In the genomic region with DNA sequence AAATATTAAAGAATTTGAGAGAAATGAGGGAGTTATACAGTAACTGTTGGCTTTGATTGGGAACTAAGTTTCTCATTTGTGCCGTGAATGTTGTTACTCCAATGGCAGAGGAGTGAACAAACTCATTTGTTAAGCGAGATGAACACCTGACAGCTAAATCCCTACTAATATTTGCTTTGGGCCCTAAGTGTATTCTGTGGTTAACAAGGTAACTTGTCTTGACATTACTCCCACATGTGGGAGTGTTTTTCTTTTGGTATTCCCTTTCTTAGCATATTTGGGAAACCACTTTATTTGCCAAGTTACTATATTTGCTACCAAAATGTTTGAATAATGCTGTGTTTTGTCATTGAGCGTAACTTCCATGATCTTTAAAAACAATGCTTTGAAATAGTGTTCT, we compare ENCODE assay signal across 1 cellular context.
TF ChIP-seq lines count a peak whose summit lies in the region.

No MANE protein-coding gene starts in this region.

TF ChIP-seq in HEK293, 187 proteins besides CTCF, POLR2A, EP300 and RAD21 (continued from another document and continues in another):
- TF ChIP-seq, protein P1, sequence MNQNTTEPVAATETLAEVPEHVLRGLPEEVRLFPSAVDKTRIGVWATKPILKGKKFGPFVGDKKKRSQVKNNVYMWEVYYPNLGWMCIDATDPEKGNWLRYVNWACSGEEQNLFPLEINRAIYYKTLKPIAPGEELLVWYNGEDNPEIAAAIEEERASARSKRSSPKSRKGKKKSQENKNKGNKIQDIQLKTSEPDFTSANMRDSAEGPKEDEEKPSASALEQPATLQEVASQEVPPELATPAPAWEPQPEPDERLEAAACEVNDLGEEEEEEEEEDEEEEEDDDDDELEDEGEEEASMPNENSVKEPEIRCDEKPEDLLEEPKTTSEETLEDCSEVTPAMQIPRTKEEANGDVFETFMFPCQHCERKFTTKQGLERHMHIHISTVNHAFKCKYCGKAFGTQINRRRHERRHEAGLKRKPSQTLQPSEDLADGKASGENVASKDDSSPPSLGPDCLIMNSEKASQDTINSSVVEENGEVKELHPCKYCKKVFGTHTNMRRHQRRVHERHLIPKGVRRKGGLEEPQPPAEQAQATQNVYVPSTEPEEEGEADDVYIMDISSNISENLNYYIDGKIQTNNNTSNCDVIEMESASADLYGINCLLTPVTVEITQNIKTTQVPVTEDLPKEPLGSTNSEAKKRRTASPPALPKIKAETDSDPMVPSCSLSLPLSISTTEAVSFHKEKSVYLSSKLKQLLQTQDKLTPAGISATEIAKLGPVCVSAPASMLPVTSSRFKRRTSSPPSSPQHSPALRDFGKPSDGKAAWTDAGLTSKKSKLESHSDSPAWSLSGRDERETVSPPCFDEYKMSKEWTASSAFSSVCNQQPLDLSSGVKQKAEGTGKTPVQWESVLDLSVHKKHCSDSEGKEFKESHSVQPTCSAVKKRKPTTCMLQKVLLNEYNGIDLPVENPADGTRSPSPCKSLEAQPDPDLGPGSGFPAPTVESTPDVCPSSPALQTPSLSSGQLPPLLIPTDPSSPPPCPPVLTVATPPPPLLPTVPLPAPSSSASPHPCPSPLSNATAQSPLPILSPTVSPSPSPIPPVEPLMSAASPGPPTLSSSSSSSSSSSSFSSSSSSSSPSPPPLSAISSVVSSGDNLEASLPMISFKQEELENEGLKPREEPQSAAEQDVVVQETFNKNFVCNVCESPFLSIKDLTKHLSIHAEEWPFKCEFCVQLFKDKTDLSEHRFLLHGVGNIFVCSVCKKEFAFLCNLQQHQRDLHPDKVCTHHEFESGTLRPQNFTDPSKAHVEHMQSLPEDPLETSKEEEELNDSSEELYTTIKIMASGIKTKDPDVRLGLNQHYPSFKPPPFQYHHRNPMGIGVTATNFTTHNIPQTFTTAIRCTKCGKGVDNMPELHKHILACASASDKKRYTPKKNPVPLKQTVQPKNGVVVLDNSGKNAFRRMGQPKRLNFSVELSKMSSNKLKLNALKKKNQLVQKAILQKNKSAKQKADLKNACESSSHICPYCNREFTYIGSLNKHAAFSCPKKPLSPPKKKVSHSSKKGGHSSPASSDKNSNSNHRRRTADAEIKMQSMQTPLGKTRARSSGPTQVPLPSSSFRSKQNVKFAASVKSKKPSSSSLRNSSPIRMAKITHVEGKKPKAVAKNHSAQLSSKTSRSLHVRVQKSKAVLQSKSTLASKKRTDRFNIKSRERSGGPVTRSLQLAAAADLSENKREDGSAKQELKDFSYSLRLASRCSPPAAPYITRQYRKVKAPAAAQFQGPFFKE (tag by site-specific recombination; IDR thresholded peaks at IDR 0.05; ENCODE audit: borderline replicate concordance) = no peak
- no peak for TF ChIP-seq ZNF248 (tag by site-specific recombination; IDR thresholded peaks at IDR 0.05)
- TF ChIP-seq, protein P2, sequence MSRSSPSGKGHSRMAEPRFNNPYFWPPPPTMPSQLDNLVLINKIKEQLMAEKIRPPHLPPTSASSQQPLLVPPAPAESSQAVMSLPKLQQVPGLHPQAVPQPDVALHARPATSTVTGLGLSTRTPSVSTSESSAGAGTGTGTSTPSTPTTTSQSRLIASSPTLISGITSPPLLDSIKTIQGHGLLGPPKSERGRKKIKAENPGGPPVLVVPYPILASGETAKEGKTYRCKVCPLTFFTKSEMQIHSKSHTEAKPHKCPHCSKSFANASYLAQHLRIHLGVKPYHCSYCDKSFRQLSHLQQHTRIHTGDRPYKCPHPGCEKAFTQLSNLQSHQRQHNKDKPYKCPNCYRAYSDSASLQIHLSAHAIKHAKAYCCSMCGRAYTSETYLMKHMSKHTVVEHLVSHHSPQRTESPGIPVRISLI (tag by site-specific recombination; IDR thresholded peaks at IDR 0.05) = no peak
- TF ChIP-seq ZBTB48 (tag by site-specific recombination; IDR thresholded peaks at IDR 0.05) = no peak
- no peak for TF ChIP-seq ZNF169 (tag by site-specific recombination; IDR thresholded peaks at IDR 0.05)
- peak; percentile 76; the same call in 1 of the 2 replicates for TF ChIP-seq OSR2 (tag by site-specific recombination; IDR thresholded peaks at IDR 0.05)
- TF ChIP-seq, protein P3, sequence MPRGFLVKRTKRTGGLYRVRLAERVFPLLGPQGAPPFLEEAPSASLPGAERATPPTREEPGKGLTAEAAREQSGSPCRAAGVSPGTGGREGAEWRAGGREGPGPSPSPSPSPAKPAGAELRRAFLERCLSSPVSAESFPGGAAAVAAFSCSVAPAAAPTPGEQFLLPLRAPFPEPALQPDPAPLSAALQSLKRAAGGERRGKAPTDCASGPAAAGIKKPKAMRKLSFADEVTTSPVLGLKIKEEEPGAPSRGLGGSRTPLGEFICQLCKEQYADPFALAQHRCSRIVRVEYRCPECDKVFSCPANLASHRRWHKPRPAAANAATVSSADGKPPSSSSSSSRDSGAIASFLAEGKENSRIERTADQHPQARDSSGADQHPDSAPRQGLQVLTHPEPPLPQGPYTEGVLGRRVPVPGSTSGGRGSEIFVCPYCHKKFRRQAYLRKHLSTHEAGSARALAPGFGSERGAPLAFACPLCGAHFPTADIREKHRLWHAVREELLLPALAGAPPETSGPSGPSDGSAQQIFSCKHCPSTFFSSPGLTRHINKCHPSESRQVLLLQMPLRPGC (tag by site-specific recombination; IDR thresholded peaks at IDR 0.05) = no peak
- no peak for TF ChIP-seq ZNF239 (tag by site-specific recombination; IDR thresholded peaks at IDR 0.05)
- no peak for TF ChIP-seq ZNF670 (tag by site-specific recombination; IDR thresholded peaks at IDR 0.05; ENCODE audit: low read depth)
- no peak for TF ChIP-seq ZNF354C (tag by site-specific recombination; IDR thresholded peaks at IDR 0.05; ENCODE audit: borderline replicate concordance, low read depth)
- TF ChIP-seq WT1 (tag by site-specific recombination; IDR thresholded peaks at IDR 0.05) = peak; percentile 97
- no peak for TF ChIP-seq IKZF3 (tag by site-specific recombination; IDR thresholded peaks at IDR 0.05)
- TF ChIP-seq, protein P4, sequence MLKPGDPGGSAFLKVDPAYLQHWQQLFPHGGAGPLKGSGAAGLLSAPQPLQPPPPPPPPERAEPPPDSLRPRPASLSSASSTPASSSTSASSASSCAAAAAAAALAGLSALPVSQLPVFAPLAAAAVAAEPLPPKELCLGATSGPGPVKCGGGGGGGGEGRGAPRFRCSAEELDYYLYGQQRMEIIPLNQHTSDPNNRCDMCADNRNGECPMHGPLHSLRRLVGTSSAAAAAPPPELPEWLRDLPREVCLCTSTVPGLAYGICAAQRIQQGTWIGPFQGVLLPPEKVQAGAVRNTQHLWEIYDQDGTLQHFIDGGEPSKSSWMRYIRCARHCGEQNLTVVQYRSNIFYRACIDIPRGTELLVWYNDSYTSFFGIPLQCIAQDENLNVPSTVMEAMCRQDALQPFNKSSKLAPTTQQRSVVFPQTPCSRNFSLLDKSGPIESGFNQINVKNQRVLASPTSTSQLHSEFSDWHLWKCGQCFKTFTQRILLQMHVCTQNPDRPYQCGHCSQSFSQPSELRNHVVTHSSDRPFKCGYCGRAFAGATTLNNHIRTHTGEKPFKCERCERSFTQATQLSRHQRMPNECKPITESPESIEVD (tag by site-specific recombination; IDR thresholded peaks at IDR 0.05) = peak; percentile 45; the same call in 1 of the 2 replicates
- TF ChIP-seq ZNF555 (tag by site-specific recombination; conservative IDR thresholded peaks at IDR 0.05) = no peak
- peak; percentile 74 for TF ChIP-seq FEZF1 (tag by site-specific recombination; IDR thresholded peaks at IDR 0.05)
- TF ChIP-seq ZNF558 (tag by site-specific recombination; IDR thresholded peaks at IDR 0.05) = no peak
- no peak for TF ChIP-seq ZNF658 (tag by site-specific recombination; IDR thresholded peaks at IDR 0.05)
- TF ChIP-seq ZBTB11 (tag by site-specific recombination; conservative IDR thresholded peaks at IDR 0.05; ENCODE audit: low read depth) = no peak
- TF ChIP-seq, protein P5, sequence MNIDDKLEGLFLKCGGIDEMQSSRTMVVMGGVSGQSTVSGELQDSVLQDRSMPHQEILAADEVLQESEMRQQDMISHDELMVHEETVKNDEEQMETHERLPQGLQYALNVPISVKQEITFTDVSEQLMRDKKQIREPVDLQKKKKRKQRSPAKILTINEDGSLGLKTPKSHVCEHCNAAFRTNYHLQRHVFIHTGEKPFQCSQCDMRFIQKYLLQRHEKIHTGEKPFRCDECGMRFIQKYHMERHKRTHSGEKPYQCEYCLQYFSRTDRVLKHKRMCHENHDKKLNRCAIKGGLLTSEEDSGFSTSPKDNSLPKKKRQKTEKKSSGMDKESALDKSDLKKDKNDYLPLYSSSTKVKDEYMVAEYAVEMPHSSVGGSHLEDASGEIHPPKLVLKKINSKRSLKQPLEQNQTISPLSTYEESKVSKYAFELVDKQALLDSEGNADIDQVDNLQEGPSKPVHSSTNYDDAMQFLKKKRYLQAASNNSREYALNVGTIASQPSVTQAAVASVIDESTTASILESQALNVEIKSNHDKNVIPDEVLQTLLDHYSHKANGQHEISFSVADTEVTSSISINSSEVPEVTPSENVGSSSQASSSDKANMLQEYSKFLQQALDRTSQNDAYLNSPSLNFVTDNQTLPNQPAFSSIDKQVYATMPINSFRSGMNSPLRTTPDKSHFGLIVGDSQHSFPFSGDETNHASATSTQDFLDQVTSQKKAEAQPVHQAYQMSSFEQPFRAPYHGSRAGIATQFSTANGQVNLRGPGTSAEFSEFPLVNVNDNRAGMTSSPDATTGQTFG (tag by site-specific recombination; IDR thresholded peaks at IDR 0.05; ENCODE audit: borderline replicate concordance) = no peak
- TF ChIP-seq, protein P6, sequence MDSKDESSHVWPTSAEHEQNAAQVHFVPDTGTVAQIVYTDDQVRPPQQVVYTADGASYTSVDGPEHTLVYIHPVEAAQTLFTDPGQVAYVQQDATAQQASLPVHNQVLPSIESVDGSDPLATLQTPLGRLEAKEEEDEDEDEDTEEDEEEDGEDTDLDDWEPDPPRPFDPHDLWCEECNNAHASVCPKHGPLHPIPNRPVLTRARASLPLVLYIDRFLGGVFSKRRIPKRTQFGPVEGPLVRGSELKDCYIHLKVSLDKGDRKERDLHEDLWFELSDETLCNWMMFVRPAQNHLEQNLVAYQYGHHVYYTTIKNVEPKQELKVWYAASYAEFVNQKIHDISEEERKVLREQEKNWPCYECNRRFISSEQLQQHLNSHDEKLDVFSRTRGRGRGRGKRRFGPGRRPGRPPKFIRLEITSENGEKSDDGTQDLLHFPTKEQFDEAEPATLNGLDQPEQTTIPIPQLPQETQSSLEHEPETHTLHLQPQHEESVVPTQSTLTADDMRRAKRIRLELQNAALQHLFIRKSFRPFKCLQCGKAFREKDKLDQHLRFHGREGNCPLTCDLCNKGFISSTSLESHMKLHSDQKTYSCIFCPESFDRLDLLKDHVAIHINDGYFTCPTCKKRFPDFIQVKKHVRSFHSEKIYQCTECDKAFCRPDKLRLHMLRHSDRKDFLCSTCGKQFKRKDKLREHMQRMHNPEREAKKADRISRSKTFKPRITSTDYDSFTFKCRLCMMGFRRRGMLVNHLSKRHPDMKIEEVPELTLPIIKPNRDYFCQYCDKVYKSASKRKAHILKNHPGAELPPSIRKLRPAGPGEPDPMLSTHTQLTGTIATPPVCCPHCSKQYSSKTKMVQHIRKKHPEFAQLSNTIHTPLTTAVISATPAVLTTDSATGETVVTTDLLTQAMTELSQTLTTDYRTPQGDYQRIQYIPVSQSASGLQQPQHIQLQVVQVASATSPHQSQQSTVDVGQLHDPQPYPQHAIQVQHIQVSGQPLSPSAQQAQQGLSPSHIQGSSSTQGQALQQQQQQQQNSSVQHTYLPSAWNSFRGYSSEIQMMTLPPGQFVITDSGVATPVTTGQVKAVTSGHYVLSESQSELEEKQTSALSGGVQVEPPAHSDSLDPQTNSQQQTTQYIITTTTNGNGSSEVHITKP (tag by site-specific recombination; IDR thresholded peaks at IDR 0.05) = no peak
- no peak for TF ChIP-seq ZNF324 (tag by site-specific recombination; IDR thresholded peaks at IDR 0.05)
- no peak for TF ChIP-seq ZNF292 (tag by site-specific recombination; IDR thresholded peaks at IDR 0.05; ENCODE audit: borderline replicate concordance, low read depth)
- no peak for TF ChIP-seq ZFHX2 (tag by site-specific recombination; conservative IDR thresholded peaks at IDR 0.05)
- TF ChIP-seq, protein P7, sequence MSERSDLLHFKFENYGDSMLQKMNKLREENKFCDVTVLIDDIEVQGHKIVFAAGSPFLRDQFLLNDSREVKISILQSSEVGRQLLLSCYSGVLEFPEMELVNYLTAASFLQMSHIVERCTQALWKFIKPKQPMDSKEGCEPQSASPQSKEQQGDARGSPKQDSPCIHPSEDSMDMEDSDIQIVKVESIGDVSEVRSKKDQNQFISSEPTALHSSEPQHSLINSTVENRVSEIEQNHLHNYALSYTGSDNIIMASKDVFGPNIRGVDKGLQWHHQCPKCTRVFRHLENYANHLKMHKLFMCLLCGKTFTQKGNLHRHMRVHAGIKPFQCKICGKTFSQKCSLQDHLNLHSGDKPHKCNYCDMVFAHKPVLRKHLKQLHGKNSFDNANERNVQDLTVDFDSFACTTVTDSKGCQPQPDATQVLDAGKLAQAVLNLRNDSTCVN (tag by site-specific recombination; optimal IDR thresholded peaks at IDR 0.05) = no peak
- no peak for TF ChIP-seq ZNF473 (tag by site-specific recombination; IDR thresholded peaks at IDR 0.05)
- TF ChIP-seq ZNF560 (tag by site-specific recombination; IDR thresholded peaks at IDR 0.05; ENCODE audit: borderline replicate concordance) = no peak
- no peak for TF ChIP-seq KLF7 (tag by site-specific recombination; IDR thresholded peaks at IDR 0.05; ENCODE audit: borderline replicate concordance)
- TF ChIP-seq SP2 (tag by site-specific recombination; IDR thresholded peaks at IDR 0.05) = no peak
- 0 out of 2 replicates have a peak, but pooled peaks have one; percentile 35 for TF ChIP-seq EGR2 (tag by site-specific recombination; IDR thresholded peaks at IDR 0.05; ENCODE audit: low read depth)
- TF ChIP-seq ZNF133 (tag by site-specific recombination; IDR thresholded peaks at IDR 0.05) = no peak
- no peak for TF ChIP-seq YY2 (tag by site-specific recombination; IDR thresholded peaks at IDR 0.05)
